Comparison of ENCODE assay signal across 8 cellular contexts in genomic region chr12:103841690-103842584, GRCh38. TPM values are rescaled to one million over a fixed set of nuclear protein-coding genes. Genes with fewer than 3 reads are reported as not detected.
A peak's percentile ranks its signal among the peaks of the same experiment; 100 is the strongest.
DNase-seq lines count a peak whose midpoint lies in the region; ATAC-seq and TF ChIP-seq lines count a peak whose summit lies in the region.

No MANE protein-coding gene starts in this region.

- H3K27ac ChIP-seq in mucosa of rectum (ENCODE audit: low read depth in 2 of 2, low read length in 2 of 2) (peak overlapping the region; percentile 63 to 83), stomach smooth muscle (ENCODE audit: low read length) (peak overlapping the region; percentile 90)

- peaks cover 9 to 16% of the 10 kb centered on the region in 2 donors for H3K4me1 ChIP-seq in mucosa of rectum (ENCODE audit: control insufficient read depth in 2 of 2, insufficient read depth in 2 of 2, low read length in 2 of 2)
- peaks cover 8% of the 10 kb centered on the region for H3K4me1 ChIP-seq in stomach smooth muscle (ENCODE audit: control insufficient read depth, insufficient read depth, low read length)

- H3K4me3 Mint-ChIP-seq in endothelial cell (ENCODE audit: unreplicated experiment) = peak overlapping the region; percentile 96

- no peaks in the 10 kb centered on the region for H3K36me3 Mint-ChIP-seq in endothelial cell (ENCODE audit: low read depth, unreplicated experiment)

- TF ChIP-seq CTCF in endothelial cell (IDR thresholded peaks at IDR 0.05; ENCODE audit: unreplicated experiment) = no peak

- H3K27me3 ChIP-seq in mucosa of rectum (ENCODE audit: control insufficient read depth in 2 of 2, insufficient read depth in 2 of 2, low read length in 2 of 2) (no peaks in the 10 kb centered on the region), stomach smooth muscle (ENCODE audit: control insufficient read depth in 1 of 2, insufficient read depth in 2 of 2, low read length in 2 of 2) (no peaks in the 10 kb centered on the region)

- peaks cover 3% of the 10 kb centered on the region for H3K4me1 Mint-ChIP-seq in endothelial cell (ENCODE audit: unreplicated experiment)

- peak overlapping the region in 1 of 2 donors; percentile 71 for H3K9ac ChIP-seq in mucosa of rectum (ENCODE audit: low read depth in 1 of 2, low read length in 2 of 2)
- peak overlapping the region; percentile 78 to 82 for H3K9ac ChIP-seq in stomach smooth muscle (ENCODE audit: low read length in 2 of 2)

- peaks cover 7% of the 10 kb centered on the region for H3K27me3 Mint-ChIP-seq in endothelial cell (ENCODE audit: unreplicated experiment)

- ATAC-seq in HG02798 (IDR thresholded peaks at IDR 0.05; ENCODE audit: poor library complexity, unreplicated experiment) = peak; percentile 12

- H3K9me3 Mint-ChIP-seq in endothelial cell (ENCODE audit: unreplicated experiment) = no peaks in the 10 kb centered on the region

- no peaks in the 10 kb centered on the region for H3K9me3 ChIP-seq in mucosa of rectum (ENCODE audit: control insufficient read depth in 2 of 2, low read length in 2 of 2)
- H3K9me3 ChIP-seq in stomach smooth muscle (ENCODE audit: control insufficient read depth in 2 of 2, low read length in 2 of 2) = no peaks in the 10 kb centered on the region

- peak; percentile 50 for DNase-seq in GM04503 (ENCODE audit: low read depth)
- DNase-seq in NCI-H526 (lab: John Stamatoyannopoulos, UW) = peak; percentile 37 to 69
- peak; percentile 2 to 5 for DNase-seq in activated CD4-positive, alpha-beta T cell treated with anti-CD3 and anti-CD28 coated beads, Interleukin-2, amount 50 U/mL, for 4 hours
- DNase-seq in endothelial cell (ENCODE audit: low spot score) = peak; percentile 50
- DNase-seq in mesenteric fat pad (ENCODE audit: low spot score) = no peak

- H3K36me3 ChIP-seq in mucosa of rectum (ENCODE audit: control insufficient read depth in 2 of 2, insufficient read depth in 2 of 2, low read length in 2 of 2) (no peaks in the 10 kb centered on the region), stomach smooth muscle (ENCODE audit: control insufficient read depth in 2 of 2, insufficient read depth in 2 of 2, low read length in 2 of 2) (no peaks in the 10 kb centered on the region)

- H3K27ac Mint-ChIP-seq in endothelial cell (ENCODE audit: unreplicated experiment) = no peak overlapping the region

- H3K4me3 ChIP-seq in mucosa of rectum (ENCODE audit: low read length in 2 of 2) (peak overlapping the region; percentile 63 to 79), stomach smooth muscle (ENCODE audit: low read length in 2 of 2) (peak overlapping the region; percentile 62 to 78)

RNA-seq across cellular contexts. Expression of gene NT5DC3, which starts 0.9 kb away (rescaled TPM):
- 1.3 TPM for total RNA-seq in endothelial cell (ENCODE audit: unreplicated experiment)
- 7.1 TPM for total RNA-seq in mesenteric fat pad
